ENCODE assay signal across 3 cellular contexts in the genomic region with DNA sequence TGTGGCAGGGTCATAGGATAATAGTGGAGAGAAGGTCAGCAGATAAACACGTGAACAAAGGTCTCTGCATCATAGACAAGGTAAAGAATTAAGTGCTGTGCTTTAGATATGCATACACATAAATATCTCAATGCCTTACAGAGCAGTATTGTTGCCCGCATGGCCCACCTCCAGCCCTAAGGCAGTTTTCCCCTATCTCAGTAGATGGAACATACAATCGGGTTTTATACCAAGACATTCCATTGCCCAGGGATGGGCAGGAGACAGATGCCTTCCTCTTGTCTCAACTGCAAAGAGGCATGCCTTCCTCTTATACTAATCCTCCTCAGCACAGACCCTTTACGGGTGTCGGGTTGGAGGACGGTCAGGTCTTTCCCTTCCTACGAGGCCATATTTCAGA. TPM values are rescaled to one million over a fixed set of nuclear protein-coding genes. Genes with fewer than 3 reads are reported as not detected.
"Had no signal": no experiment of that assay in that cellular context is flagged by ENCODE, and none has a peak within 500 bp of the region (broad histone marks: within the 10 kb centered on the region; RNA-seq: fewer than 3 reads in every experiment).

No MANE protein-coding gene starts in this region.

RNA-seq across cellular contexts. Expression of a gene that starts 11.1 kb away (rescaled TPM):
- total RNA-seq: LHCN-M2, PC-3, SJSA1 had no signal
